Comparison of ENCODE assay signal across 20 cellular contexts in the genomic region with DNA sequence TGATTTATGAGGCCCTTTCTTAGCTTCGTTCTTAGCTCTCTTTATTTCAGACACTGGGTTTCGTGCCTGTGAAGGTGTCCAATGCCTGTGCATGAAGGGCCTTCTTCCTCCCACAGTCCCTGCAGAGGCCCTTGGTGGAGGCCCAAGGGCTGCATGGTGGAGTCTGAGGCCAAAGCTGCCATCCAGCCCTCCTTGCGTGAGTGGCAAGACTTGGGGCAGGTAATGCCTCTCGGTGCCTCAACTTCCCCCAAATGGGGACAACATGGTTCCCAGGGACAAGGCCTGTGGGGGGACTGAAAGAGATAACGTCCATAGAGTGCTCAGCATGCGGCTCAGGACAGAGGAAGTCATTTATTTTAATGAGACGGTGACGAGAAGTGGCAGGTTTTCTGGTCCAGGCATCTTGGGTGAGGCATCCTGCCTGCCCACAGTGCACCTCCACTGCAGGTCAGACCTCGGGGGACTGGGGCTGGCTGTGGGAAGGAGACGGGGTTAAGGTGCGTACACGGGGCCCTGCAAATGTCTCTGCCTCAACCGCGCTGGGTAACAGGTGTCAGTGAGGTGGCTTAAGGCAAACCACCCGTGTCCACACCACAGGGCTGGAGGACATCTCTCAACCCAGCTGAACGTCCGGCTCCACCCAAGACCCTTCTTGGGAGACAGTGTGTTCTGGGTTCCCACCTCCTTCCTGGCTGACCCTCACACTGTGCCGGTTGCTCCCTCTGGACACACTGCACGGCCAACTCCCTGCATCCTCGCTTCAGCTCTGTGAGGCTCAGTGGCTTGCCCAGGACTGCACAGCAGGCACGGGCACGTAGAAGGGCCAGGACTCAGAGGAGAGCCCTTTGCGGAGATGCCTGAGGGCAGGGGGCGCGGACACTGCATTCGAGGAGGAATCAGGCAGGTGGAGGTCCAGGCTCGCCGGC. TPM values are rescaled to one million over a fixed set of nuclear protein-coding genes. Genes with fewer than 3 reads are reported as not detected.
DNase-seq lines count a peak whose midpoint lies in the region; ATAC-seq and TF ChIP-seq lines count a peak whose summit lies in the region.
"Had no signal": no experiment of that assay in that cellular context is flagged by ENCODE, and none has a peak within 500 bp of the region (broad histone marks: within the 10 kb centered on the region; RNA-seq: fewer than 3 reads in every experiment).

No MANE protein-coding gene starts in this region.

- no peak for TF ChIP-seq EP300 in ovary (IDR thresholded peaks at IDR 0.05)

- no peak overlapping the region for H3K4me3 Mint-ChIP-seq in endodermal cell
- H3K4me3 Mint-ChIP-seq: activated T-helper 1 cell treated with anti-CD3 and anti-CD28 coated beads, Interleukin-12 subunit alpha, Interleukin-12 subunit beta, Interleukin-2, Interleukin-4 antibody, amounts not matched to agents 30 ng/mL and 10 ng/mL and 1 ng/mL, durations not matched to agents 14 hours and 24 hours and 36 hours; HFFc6 had no signal

- H3K36me3 Mint-ChIP-seq in endodermal cell (ENCODE audit: low read depth): no peaks in the 10 kb centered on the region

- intact Hi-C loops in heart left ventricle (cut with DNase I): no loop called here
- intact Hi-C loops in Right ventricle myocardium superior (cut with DNase I): no loop called here
- intact Hi-C loops in ovary (cut with DNase I): no loop called here

- ATAC-seq in heart left ventricle (no peak), Right ventricle myocardium superior (ENCODE audit: poor library complexity) (no peak), HG03521 (IDR thresholded peaks at IDR 0.05; ENCODE audit: unreplicated experiment) (no peak), GM19328 (IDR thresholded peaks at IDR 0.05; ENCODE audit: unreplicated experiment) (no peak)
- ATAC-seq: Panc1 had no signal

- no peaks in the 10 kb centered on the region for H3K9me3 ChIP-seq in heart left ventricle
- H3K9me3 ChIP-seq in endodermal cell (ENCODE audit: control insufficient read depth, low read length): no peaks in the 10 kb centered on the region
- no peaks in the 10 kb centered on the region for H3K9me3 ChIP-seq in ovary
- H3K9me3 ChIP-seq: uterus had no signal

- H3K27ac Mint-ChIP-seq in endodermal cell: no peak overlapping the region
- H3K27ac Mint-ChIP-seq: activated T-helper 1 cell treated with anti-CD3 and anti-CD28 coated beads, Interleukin-12 subunit alpha, Interleukin-12 subunit beta, Interleukin-2, Interleukin-4 antibody, amounts not matched to agents 30 ng/mL and 10 ng/mL and 1 ng/mL, durations not matched to agents 14 hours and 24 hours and 36 hours; HFFc6; progenitor cell of endocrine pancreas had no signal

- H3K27ac ChIP-seq in heart left ventricle (no peak overlapping the region), endodermal cell (ENCODE audit: low read depth, low read length) (no peak overlapping the region), ovary (no peak overlapping the region)
- H3K27ac ChIP-seq: uterus had no signal

- H3K4me1 ChIP-seq in heart left ventricle: peaks cover 0 to 10% (median 0%) of the 10 kb centered on the region in 12 donors
- no peaks in the 10 kb centered on the region for H3K4me1 ChIP-seq in endodermal cell (ENCODE audit: control insufficient read depth, insufficient read depth, low read length)
- H3K4me1 ChIP-seq in ovary (ENCODE audit: insufficient read depth): peaks cover 9% of the 10 kb centered on the region
- H3K4me1 ChIP-seq: uterus had no signal

- H3K36me3 ChIP-seq in heart left ventricle (no peaks in the 10 kb centered on the region), endodermal cell (ENCODE audit: control insufficient read depth, insufficient read depth, low read length) (no peaks in the 10 kb centered on the region), ovary (no peaks in the 10 kb centered on the region)
- H3K36me3 ChIP-seq: uterus had no signal

- H3K9me3 Mint-ChIP-seq in endodermal cell: no peaks in the 10 kb centered on the region

- no peaks in the 10 kb centered on the region for H3K4me1 Mint-ChIP-seq in endodermal cell

- H3K4me3 ChIP-seq in heart left ventricle (no peak overlapping the region), endodermal cell (ENCODE audit: low read length) (no peak overlapping the region), ovary (no peak overlapping the region)
- H3K4me3 ChIP-seq: uterus had no signal

- TF ChIP-seq POLR2A in heart left ventricle (IDR thresholded peaks at IDR 0.05) (no peak), ovary (IDR thresholded peaks at IDR 0.05) (no peak)

- WGBS in heart left ventricle, 4 donors: 81 to 86% (median 83%) methylated on average over 23 to 28 of the region's 28 CpGs
- WGBS in endodermal cell (ENCODE audit: insufficient coverage in 1 of 2, insufficient read length in 1 of 2), 2 experiments: 87 to 92% methylated on average over 21 to 28 of the region's 28 CpGs
- WGBS in ovary, 3 donors: 88 to 89% (median 88%) methylated on average over 28 of the region's 28 CpGs

- H3K27me3 Mint-ChIP-seq in endodermal cell (ENCODE audit: insufficient read depth): peaks cover 6% of the 10 kb centered on the region

- no peaks in the 10 kb centered on the region for H3K27me3 ChIP-seq in heart left ventricle
- H3K27me3 ChIP-seq in endodermal cell (ENCODE audit: control insufficient read depth, insufficient read depth, low read length, poor library complexity, severe bottlenecking): no peaks in the 10 kb centered on the region
- H3K27me3 ChIP-seq in ovary: no peaks in the 10 kb centered on the region
- H3K27me3 ChIP-seq: uterus had no signal

- TF ChIP-seq CTCF in heart left ventricle (IDR thresholded peaks at IDR 0.05): no peak
- no peak for TF ChIP-seq CTCF in endodermal cell (conservative IDR thresholded peaks at IDR 0.05)
- no peak for TF ChIP-seq CTCF in ovary (IDR thresholded peaks at IDR 0.05)

- no peak overlapping the region for H3K9ac ChIP-seq in endodermal cell (ENCODE audit: extremely low read depth, low read length, poor library complexity, severe bottlenecking)

- DNase-seq in heart left ventricle (peak in 3 of 5 donors; percentile 9 to 42 (median 12)), Right ventricle myocardium superior (no peak), endodermal cell (peak; percentile 38), ovary (peak in 3 of 5 donors; percentile 3 to 9 (median 7)), NCI-H1436 (lab: John Stamatoyannopoulos, UW) (no peak)
- no peak for DNase-seq in stimulated activated CD4-positive, alpha-beta T cell treated with anti-CD3 and anti-CD28 coated beads, Interleukin-4, amount 100 ng/mL, for 1 hour
- DNase-seq: activated CD4-positive, alpha-beta T cell treated with anti-CD3 and anti-CD28 coated beads, Interleukin-2, amount 50 U/mL, for 4 hours; COR-L47; HFFc6; NCI-H146; SW 1271 had no signal

RNA-seq across cellular contexts. Expression of a gene that starts 50.5 kb away (rescaled TPM):
- total RNA-seq in heart left ventricle (under 1 TPM in 1 of 9 donors, not detected in 8; 0.11 TPM), Right ventricle myocardium superior (not detected), endodermal cell (under 1 TPM; 0.13 to 0.24 TPM), ovary (under 1 TPM in 1 of 7 donors, not detected in 6; 0.34 TPM)
- polyA plus RNA-seq in heart left ventricle (not detected), ovary (not detected)
- not detected for polyA plus RNA-seq in endodermal cell (2013, experiment 1 of 2)
- not detected for polyA plus RNA-seq in endodermal cell (2013, experiment 2 of 2)
- total RNA-seq: activated T-helper 1 cell treated with anti-CD3 and anti-CD28 coated beads, Interleukin-12 subunit alpha, Interleukin-12 subunit beta, Interleukin-2, Interleukin-4 antibody, amounts not matched to agents 30 ng/mL and 10 ng/mL and 1 ng/mL, durations not matched to agents 14 hours and 24 hours and 36 hours; cerebellum; fibroblast of villous mesenchyme; HFFc6; M059J; uterus had no signal

Comparison
In these comparisons a context has a peak if more than half of its experiments do, and no peak if none do; other contexts are left out.
1. DNase-seq: peak in heart left ventricle (3 of 5), endodermal cell (single experiment) and ovary (3 of 5); none in Right ventricle myocardium superior (single experiment), stimulated activated CD4-positive, alpha-beta T cell treated with anti-CD3 and anti-CD28 coated beads, Interleukin-4, amount 100 ng/mL, for 1 hour (single experiment) and NCI-H1436 (single experiment).